Comparison of ENCODE assay signal across 8 cellular contexts in genomic region chr7:66592597-66593146, GRCh38. TPM values are rescaled to one million over a fixed set of nuclear protein-coding genes. Genes with fewer than 3 reads are reported as not detected.
DNase-seq lines count a peak whose midpoint lies in the region; ATAC-seq, FAIRE-seq and TF ChIP-seq lines count a peak whose summit lies in the region.
"Not testable (repeated sequence)": the region's sequence is repeated elsewhere in the genome, so short reads cannot be mapped to it uniquely, and the experiment has no call there.

No MANE protein-coding gene starts in this region.

- peaks cover 0 to 12% (median 7%) of the 10 kb centered on the region in 7 donors for H3K9me3 Mint-ChIP-seq in CD14-positive monocyte
- not testable (repeated sequence) for H3K9me3 Mint-ChIP-seq in astrocyte (ENCODE audit: unreplicated experiment)

- H3F3A ChIP-seq in SU-DHL-6 (ENCODE audit: insufficient read depth): not testable (repeated sequence)

- H3K27ac ChIP-seq in SU-DHL-6 (ENCODE audit: low read depth, low read length) (peak overlapping the region; percentile 47), astrocyte (ENCODE audit: low read depth, low read length) (peak overlapping the region; percentile 90), mucosa of rectum (ENCODE audit: low read depth in 2 of 2, low read length in 2 of 2) (peak overlapping the region; percentile 94 to 96)

- peaks cover 35% of the 10 kb centered on the region for H3K4me1 Mint-ChIP-seq in CD14-positive monocyte
- H3K4me1 Mint-ChIP-seq in astrocyte (ENCODE audit: low read depth, unreplicated experiment): peaks cover 14% of the 10 kb centered on the region

- not testable (repeated sequence) for DNase-seq in CD14-positive monocyte (ENCODE audit: low spot score); astrocyte (ENCODE audit: low read depth); fibroblast of the aortic adventitia (ENCODE audit: low read depth)
- DNase-seq in stimulated activated CD8-positive, alpha-beta memory T cell treated with anti-CD3 and anti-CD28 coated beads, Interleukin-4, amount 100 ng/mL, for 48 hours: peak; percentile 26

- intact Hi-C loops in CD14-positive monocyte (cut with micrococcal nuclease): loop anchor here (1.0 to 10.0 kb wide), 3 partner anchors 35 to 62 kb away; partner anchors contain the start of gene KCTD7 (in 2 of the 2)

- H3K4me2 ChIP-seq in SU-DHL-6 (ENCODE audit: low read depth, low read length, poor library complexity, severe bottlenecking): peak overlapping the region; percentile 94
- peak overlapping the region; percentile 92 for H3K4me2 ChIP-seq in astrocyte (ENCODE audit: low read length)

- ATAC-seq in GM21367 (IDR thresholded peaks at IDR 0.05; ENCODE audit: unreplicated experiment) (peak; percentile 6), HG03196 (IDR thresholded peaks at IDR 0.05; ENCODE audit: unreplicated experiment) (peak; percentile 3)

- not testable (repeated sequence) for H3K36me3 ChIP-seq in SU-DHL-6 (ENCODE audit: low read length); astrocyte (ENCODE audit: insufficient read depth, low read length); mucosa of rectum (ENCODE audit: control insufficient read depth in 2 of 2, insufficient read depth in 2 of 2, low read length in 2 of 2)

- H3K27me3 ChIP-seq in SU-DHL-6 (ENCODE audit: low read length); astrocyte (ENCODE audit: insufficient read depth, low read length); mucosa of rectum (ENCODE audit: control insufficient read depth in 2 of 2, insufficient read depth in 2 of 2, low read length in 2 of 2): not testable (repeated sequence)

- H3K9ac ChIP-seq in SU-DHL-6 (ENCODE audit: low read length) (peak overlapping the region; percentile 84), astrocyte (ENCODE audit: low read length) (peak overlapping the region; percentile 99), mucosa of rectum (ENCODE audit: low read depth in 1 of 2, low read length in 2 of 2) (peak overlapping the region; percentile 83 to 90)

- FAIRE-seq in astrocyte (lab: Jason Lieb, UNC): not testable (repeated sequence)

- not testable (repeated sequence) for H3K9me2 ChIP-seq in SU-DHL-6 (replicated peaks; ENCODE audit: insufficient read depth, low read length)

- H3K36me3 Mint-ChIP-seq in CD14-positive monocyte; astrocyte (ENCODE audit: low read depth, unreplicated experiment): not testable (repeated sequence)

- H2AFZ ChIP-seq in SU-DHL-6 (ENCODE audit: low read depth, low read length, severe bottlenecking): peak overlapping the region; percentile 89
- H2AFZ ChIP-seq in astrocyte (ENCODE audit: low read depth, low read length): peak overlapping the region; percentile 90

- H4K20me1 ChIP-seq in SU-DHL-6 (ENCODE audit: low read depth, low read length): not testable (repeated sequence)
- H4K20me1 ChIP-seq in astrocyte (ENCODE audit: insufficient read depth, low read length): peaks cover 40% of the 10 kb centered on the region

- H3K79me2 ChIP-seq in SU-DHL-6 (ENCODE audit: insufficient read depth, low read length) (peaks cover 51% of the 10 kb centered on the region), astrocyte (ENCODE audit: insufficient read depth, low read length) (peaks cover 50% of the 10 kb centered on the region)

- H3K27me3 Mint-ChIP-seq in CD14-positive monocyte (ENCODE audit: low read depth in 3 of 3); astrocyte (ENCODE audit: low read depth, unreplicated experiment): not testable (repeated sequence)

- peak overlapping the region; percentile 95 for H3K4me3 ChIP-seq in SU-DHL-6 (ENCODE audit: insufficient read depth, low read length, poor library complexity, severe bottlenecking)
- peak overlapping the region; percentile 84 for H3K4me3 ChIP-seq in astrocyte (ENCODE audit: insufficient read depth, low read depth, low read length)
- H3K4me3 ChIP-seq in fibroblast of the aortic adventitia (ENCODE audit: low read depth, low read length): peak overlapping the region; percentile 90
- peak overlapping the region; percentile 85 to 92 for H3K4me3 ChIP-seq in mucosa of rectum (ENCODE audit: low read length in 2 of 2)

- H3K27ac Mint-ChIP-seq in CD14-positive monocyte: peak overlapping the region; percentile 92 to 98 (median 95)
- H3K27ac Mint-ChIP-seq in astrocyte (ENCODE audit: unreplicated experiment): peak overlapping the region; percentile 96

- TF ChIP-seq CTCF in CD14-positive monocyte (IDR thresholded peaks at IDR 0.05); SU-DHL-6 (IDR thresholded peaks at IDR 0.05; ENCODE audit: insufficient read depth, low read length, poor library complexity, severe bottlenecking); astrocyte (IDR thresholded peaks at IDR 0.05; ENCODE audit: insufficient read depth, low read depth, low read length); fibroblast of the aortic adventitia (IDR thresholded peaks at IDR 0.05; ENCODE audit: insufficient read depth, low read length): not testable (repeated sequence)

- H3K4me3 Mint-ChIP-seq in CD14-positive monocyte (peak overlapping the region; percentile 93 to 96), astrocyte (ENCODE audit: unreplicated experiment) (peak overlapping the region; percentile 98)

- not testable (repeated sequence) for H3K9me3 ChIP-seq in SU-DHL-6 (ENCODE audit: insufficient read depth, low read length); astrocyte (ENCODE audit: insufficient read depth, low read depth, low read length); mucosa of rectum (ENCODE audit: control insufficient read depth in 2 of 2, low read length in 2 of 2)

- H3K4me1 ChIP-seq in astrocyte (ENCODE audit: insufficient read depth, low read length): not testable (repeated sequence)
- H3K4me1 ChIP-seq in mucosa of rectum (ENCODE audit: control insufficient read depth in 2 of 2, insufficient read depth in 2 of 2, low read length in 2 of 2): peaks cover 10 to 15% of the 10 kb centered on the region in 2 donors

RNA-seq across cellular contexts. Expression of gene KCTD7, which starts 36.0 kb away (rescaled TPM):
- 1 to 10 TPM; 1.8 to 2.7 TPM for polyA plus RNA-seq in CD14-positive monocyte
- total RNA-seq in astrocyte: 11.6 and 12.8 TPM in 2 replicates
- total RNA-seq in fibroblast of the aortic adventitia (ENCODE audit: low replicate concordance): 9.4 and 10.6 TPM in 2 replicates
